ENCODE assay signal across 8 cellular contexts in the genomic region with DNA sequence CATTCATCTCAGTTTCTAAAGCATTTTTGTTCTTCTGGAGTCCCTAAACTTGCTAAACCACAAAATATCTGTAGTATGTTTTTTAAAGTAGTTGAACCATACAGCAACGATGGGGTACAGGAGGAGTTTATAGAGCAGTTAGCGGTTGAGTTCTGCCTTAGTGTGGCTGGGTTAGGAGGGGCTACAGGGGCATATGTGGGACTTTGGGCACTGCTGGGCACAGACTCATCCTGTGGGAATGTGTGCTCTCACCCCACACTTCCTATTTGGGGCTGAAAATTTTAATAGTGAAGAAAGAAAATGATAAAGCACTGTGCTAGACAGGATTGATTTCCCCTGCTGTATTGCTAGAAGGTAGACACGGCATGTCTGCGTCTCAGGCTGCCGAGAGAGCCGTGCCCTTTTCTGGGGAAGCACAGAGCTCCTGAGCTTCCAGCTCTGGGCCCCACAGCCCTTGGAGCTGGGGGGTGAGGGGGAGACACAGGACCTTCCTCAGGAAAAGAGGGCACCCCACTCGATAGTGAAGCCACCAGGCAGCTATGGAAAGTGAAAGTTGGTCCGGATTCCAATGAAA.
DNase-seq lines count a peak whose midpoint lies in the region; ATAC-seq and TF ChIP-seq lines count a peak whose summit lies in the region.

No MANE protein-coding gene starts in this region.

- H3K27ac ChIP-seq in SJCRH30: peak overlapping the region; percentile 99
- H3K27ac ChIP-seq in esophagus squamous epithelium: peak overlapping the region; percentile 99 to 100 (median 100)

- TF ChIP-seq CTCF in esophagus squamous epithelium (IDR thresholded peaks at IDR 0.05): no peak

- peak overlapping the region; percentile 84 for H3K4me3 Mint-ChIP-seq in activated CD4-positive, alpha-beta T cell treated with anti-CD3 and anti-CD28 coated beads, Interleukin-2, amount 10 ng/mL, durations not matched to agents 24 days and 14 days

- peaks cover 4% of the 10 kb centered on the region for H3K36me3 Mint-ChIP-seq in activated CD4-positive, alpha-beta T cell treated with anti-CD3 and anti-CD28 coated beads, Interleukin-2, amount 10 ng/mL, durations not matched to agents 24 days and 14 days (ENCODE audit: low read depth)

- no peaks in the 10 kb centered on the region for H3K27me3 ChIP-seq in SJCRH30
- H3K27me3 ChIP-seq in esophagus squamous epithelium: no peaks in the 10 kb centered on the region

- no peak for DNase-seq in activated CD4-positive, alpha-beta T cell treated with anti-CD3 and anti-CD28 coated beads, Interleukin-2, amount 10 ng/mL, durations not matched to agents 24 days and 14 days
- DNase-seq in activated CD4-positive, alpha-beta T cell treated with anti-CD3 and anti-CD28 coated beads for 4 hours: no peak
- DNase-seq in SJCRH30 (peak; percentile 44 to 65), esophagus squamous epithelium (lab: John Stamatoyannopoulos, UW) (no peak), posterior vena cava (ENCODE audit: low spot score) (peak; percentile 68), NCI-H2227 treated with DMSO at 0.1 percent for 48 hours (lab: John Stamatoyannopoulos, UW) (no peak)

- H3K9me3 Mint-ChIP-seq in activated CD4-positive, alpha-beta T cell treated with anti-CD3 and anti-CD28 coated beads, Interleukin-2, amount 10 ng/mL, durations not matched to agents 24 days and 14 days: no peaks in the 10 kb centered on the region

- intact Hi-C loops in activated CD4-positive, alpha-beta T cell treated with anti-CD3 and anti-CD28 coated beads, Interleukin-2, amount 10 ng/mL, durations not matched to agents 24 days and 14 days (cut with micrococcal nuclease): loop anchor here (1.0 kb wide), 1 partner anchor 11 kb away; no protein-coding TSS in a partner anchor
- intact Hi-C loops in esophagus squamous epithelium (cut with DNase I): no loop called here
- intact Hi-C loops in posterior vena cava (cut with DNase I): no loop called here

- peak overlapping the region; percentile 87 for H3K27ac Mint-ChIP-seq in activated CD4-positive, alpha-beta T cell treated with anti-CD3 and anti-CD28 coated beads, Interleukin-2, amount 10 ng/mL, durations not matched to agents 24 days and 14 days

- peaks cover 18% of the 10 kb centered on the region for H3K4me1 Mint-ChIP-seq in activated CD4-positive, alpha-beta T cell treated with anti-CD3 and anti-CD28 coated beads, Interleukin-2, amount 10 ng/mL, durations not matched to agents 24 days and 14 days

- H3K4me1 ChIP-seq in SJCRH30 (peaks cover 15% of the 10 kb centered on the region), esophagus squamous epithelium (peaks cover 24 to 75% (median 24%) of the 10 kb centered on the region in 3 donors)

- H3K36me3 ChIP-seq in SJCRH30 (peaks cover 3% of the 10 kb centered on the region; the same call in 1 of the 2 replicates), esophagus squamous epithelium (no peaks in the 10 kb centered on the region)

- ATAC-seq in HG03439 (IDR thresholded peaks at IDR 0.05; ENCODE audit: unreplicated experiment) (no peak), HG02938 (IDR thresholded peaks at IDR 0.05; ENCODE audit: unreplicated experiment) (no peak)

- H3K4me3 ChIP-seq in SJCRH30 (peak overlapping the region; percentile 99), esophagus squamous epithelium (peak overlapping the region; percentile 73 to 96 (median 91))

- no peaks in the 10 kb centered on the region for H3K27me3 Mint-ChIP-seq in activated CD4-positive, alpha-beta T cell treated with anti-CD3 and anti-CD28 coated beads, Interleukin-2, amount 10 ng/mL, durations not matched to agents 24 days and 14 days

- no peak for TF ChIP-seq POLR2A in esophagus squamous epithelium (IDR thresholded peaks at IDR 0.05)

- 1 to 5% methylated on average over 8 of the region's 8 CpGs for WGBS in esophagus squamous epithelium, 2 donors

- H3K9me3 ChIP-seq in SJCRH30 (replicated peaks) (no peaks in the 10 kb centered on the region), esophagus squamous epithelium (no peaks in the 10 kb centered on the region)

Comparison
In these comparisons a context has a peak if more than half of its experiments do, and no peak if none do; other contexts are left out.
1. DNase-seq: peak in SJCRH30 (2 of 2) and posterior vena cava (single experiment); none in activated CD4-positive, alpha-beta T cell treated with anti-CD3 and anti-CD28 coated beads, Interleukin-2, amount 10 ng/mL, durations not matched to agents 24 days and 14 days (single experiment), activated CD4-positive, alpha-beta T cell treated with anti-CD3 and anti-CD28 coated beads for 4 hours (0 of 2), esophagus squamous epithelium (single experiment) and NCI-H2227 treated with DMSO at 0.1 percent for 48 hours (single experiment).